In genomic region chr3:78919021-78919755, GRCh38 we compare ENCODE assay signal across 9 cellular contexts.
DNase-seq lines count a peak whose midpoint lies in the region; ATAC-seq and TF ChIP-seq lines count a peak whose summit lies in the region.
"Had no signal": no experiment of that assay in that cellular context is flagged by ENCODE, and none has a peak within 500 bp of the region (broad histone marks: within the 10 kb centered on the region; RNA-seq: fewer than 3 reads in every experiment).

No MANE protein-coding gene starts in this region.

- no peaks in the 10 kb centered on the region for H3K9me3 ChIP-seq in thyroid gland

- DNase-seq in astrocyte of the hippocampus (ENCODE audit: low read depth, low spot score) (peak; percentile 65), osteocyte (ENCODE audit: extremely low spot score, unreplicated experiment) (no peak), thyroid gland (no peak), SKM-1 (lab: John Stamatoyannopoulos, UW; ENCODE audit: unreplicated experiment) (no peak)
- DNase-seq in stimulated activated effector memory CD8-positive, alpha-beta T cell treated with anti-CD3 and anti-CD28 coated beads, Interleukin-12 subunit alpha, Interleukin-12 subunit beta, amount 100 ng/mL, for 72 hours (ENCODE audit: low spot score in 2 of 2) = no peak
- DNase-seq: caudate nucleus had no signal

- no peaks in the 10 kb centered on the region for H3K36me3 Mint-ChIP-seq in osteocyte (ENCODE audit: unreplicated experiment)
- H3K36me3 Mint-ChIP-seq in stimulated activated effector memory CD8-positive, alpha-beta T cell treated with anti-CD3 and anti-CD28 coated beads, Interleukin-12 subunit alpha, Interleukin-12 subunit beta, amount 100 ng/mL, for 72 hours = no peaks in the 10 kb centered on the region

- H3K27me3 ChIP-seq in thyroid gland = no peaks in the 10 kb centered on the region

- no peak for TF ChIP-seq POLR2A in thyroid gland (IDR thresholded peaks at IDR 0.05)

- WGBS in thyroid gland, 2 donors = 90 to 94% methylated on average over 5 of the region's 5 CpGs

- no peaks in the 10 kb centered on the region for H3K27me3 Mint-ChIP-seq in osteocyte (ENCODE audit: unreplicated experiment)

- no peaks in the 10 kb centered on the region for H3K9me3 Mint-ChIP-seq in osteocyte (ENCODE audit: unreplicated experiment)
- no peaks in the 10 kb centered on the region for H3K9me3 Mint-ChIP-seq in stimulated activated effector memory CD8-positive, alpha-beta T cell treated with anti-CD3 and anti-CD28 coated beads, Interleukin-12 subunit alpha, Interleukin-12 subunit beta, amount 100 ng/mL, for 72 hours

- no peaks in the 10 kb centered on the region for H3K36me3 ChIP-seq in thyroid gland

- intact Hi-C loops in thyroid gland (cut with DNase I) = no loop called here

- no peak overlapping the region for H3K27ac ChIP-seq in thyroid gland

- TF ChIP-seq CTCF in osteocyte (IDR thresholded peaks at IDR 0.05) (no peak), thyroid gland (IDR thresholded peaks at IDR 0.05) (no peak)

- no peak overlapping the region for H3K4me3 ChIP-seq in thyroid gland (replicated peaks in 1 of 3)

- H3K4me1 Mint-ChIP-seq in osteocyte (ENCODE audit: unreplicated experiment) = peaks cover 24% of the 10 kb centered on the region
- no peaks in the 10 kb centered on the region for H3K4me1 Mint-ChIP-seq in stimulated activated effector memory CD8-positive, alpha-beta T cell treated with anti-CD3 and anti-CD28 coated beads, Interleukin-12 subunit alpha, Interleukin-12 subunit beta, amount 100 ng/mL, for 72 hours

- peak overlapping the region; percentile 76 for H3K27ac Mint-ChIP-seq in osteocyte (ENCODE audit: unreplicated experiment)
- H3K27ac Mint-ChIP-seq in stimulated activated effector memory CD8-positive, alpha-beta T cell treated with anti-CD3 and anti-CD28 coated beads, Interleukin-12 subunit alpha, Interleukin-12 subunit beta, amount 100 ng/mL, for 72 hours = no peak overlapping the region

- H3K4me1 ChIP-seq in thyroid gland = no peaks in the 10 kb centered on the region

- peak; percentile 64 for ATAC-seq in GM18520 (IDR thresholded peaks at IDR 0.05; ENCODE audit: unreplicated experiment)
- ATAC-seq in HG03066 (IDR thresholded peaks at IDR 0.05; ENCODE audit: low read depth, unreplicated experiment) = peak; percentile 76
- no peak for ATAC-seq in stimulated activated effector memory CD8-positive, alpha-beta T cell treated with anti-CD3 and anti-CD28 coated beads, Interleukin-12 subunit alpha, Interleukin-12 subunit beta, amount 100 ng/mL, for 72 hours
- ATAC-seq in HG03439 (IDR thresholded peaks at IDR 0.05; ENCODE audit: unreplicated experiment) = no peak

- no peak overlapping the region for H3K4me3 Mint-ChIP-seq in osteocyte (ENCODE audit: unreplicated experiment)
- H3K4me3 Mint-ChIP-seq in stimulated activated effector memory CD8-positive, alpha-beta T cell treated with anti-CD3 and anti-CD28 coated beads, Interleukin-12 subunit alpha, Interleukin-12 subunit beta, amount 100 ng/mL, for 72 hours = no peak overlapping the region

Comparison
In these comparisons a context has a peak if more than half of its experiments do, and no peak if none do; other contexts are left out.
1. ATAC-seq: peak in GM18520 (single experiment) and HG03066 (single experiment); none in stimulated activated effector memory CD8-positive, alpha-beta T cell treated with anti-CD3 and anti-CD28 coated beads, Interleukin-12 subunit alpha, Interleukin-12 subunit beta, amount 100 ng/mL, for 72 hours (single experiment) and HG03439 (single experiment).